Comparison of ENCODE assay signal across 7 cellular contexts in genomic region chr12:6943387-6943718, GRCh38. TPM values are rescaled to one million over a fixed set of nuclear protein-coding genes. Genes with fewer than 3 reads are reported as not detected.
DNase-seq lines count a peak whose midpoint lies in the region; ATAC-seq, FAIRE-seq and TF ChIP-seq lines count a peak whose summit lies in the region.

No MANE protein-coding gene starts in this region.

- DNase-seq in NCI-H2107 treated with DMSO at 0.1 percent for 48 hours (lab: John Stamatoyannopoulos, UW; ENCODE audit: unreplicated experiment) (peak; percentile 99), bronchial epithelial cell (ENCODE audit: low read depth) (peak; percentile 88), sigmoid colon (peak; percentile 96)

- ATAC-seq in GM18520 (IDR thresholded peaks at IDR 0.05; ENCODE audit: unreplicated experiment) (peak; percentile 2), HG03045 (IDR thresholded peaks at IDR 0.05; ENCODE audit: unreplicated experiment) (peak; percentile 22)

- H3K27me3 ChIP-seq in bronchial epithelial cell (ENCODE audit: control insufficient read depth, insufficient read depth, low read length): no peaks in the 10 kb centered on the region
- no peaks in the 10 kb centered on the region for H3K27me3 ChIP-seq in sigmoid colon

- FAIRE-seq in TTC549 (lab: Jason Lieb, UNC): peak; percentile 92
- FAIRE-seq in bronchial epithelial cell (lab: Jason Lieb, UNC): no peak

- TF ChIP-seq EP300 in sigmoid colon (IDR thresholded peaks at IDR 0.05): no peak

- no peaks in the 10 kb centered on the region for H3K9me3 ChIP-seq in iPS-18c (ENCODE audit: control insufficient read depth, insufficient read depth, low read length)
- H3K9me3 ChIP-seq in sigmoid colon: no peaks in the 10 kb centered on the region

- no peak for TF ChIP-seq POLR2A in sigmoid colon (IDR thresholded peaks at IDR 0.05)

- H3K36me3 ChIP-seq in bronchial epithelial cell (ENCODE audit: control insufficient read depth, insufficient read depth, low read length): peaks cover 11% of the 10 kb centered on the region
- H3K36me3 ChIP-seq in sigmoid colon: peaks cover 5 to 49% (median 12%) of the 10 kb centered on the region in 4 donors

- TF ChIP-seq CTCF in bronchial epithelial cell (IDR thresholded peaks at IDR 0.05; ENCODE audit: insufficient read depth, low read length, severe bottlenecking) (no peak), sigmoid colon (IDR thresholded peaks at IDR 0.05) (no peak)

- peak overlapping the region; percentile 92 to 99 (median 96) for H3K27ac ChIP-seq in sigmoid colon

- intact Hi-C loops in sigmoid colon (cut with DNase I): no loop called here

- H3K4me3 ChIP-seq in bronchial epithelial cell (ENCODE audit: low read depth, low read length) (peak overlapping the region; percentile 65), iPS-18c (ENCODE audit: insufficient read depth, low read depth, low read length) (peak overlapping the region; percentile 38; the same call in 1 of the 2 replicates), sigmoid colon (peak overlapping the region; percentile 52 to 76 (median 70))

- 0 to 1% methylated on average over 13 of the region's 13 CpGs for WGBS in sigmoid colon, 2 donors

- H3K4me1 ChIP-seq in sigmoid colon: peaks cover 0 to 65% (median 53%) of the 10 kb centered on the region in 4 donors

RNA-seq across cellular contexts. Expression of gene RNU7-1, which starts 0.3 kb away (rescaled TPM):
- total RNA-seq in bronchial epithelial cell (not detected in 2 replicates), sigmoid colon (not detected)
- not detected for polyA plus RNA-seq in sigmoid colon

RNA-seq across cellular contexts. Expression of gene C12orf57, which starts 0.5 kb away (rescaled TPM):
- total RNA-seq in bronchial epithelial cell (92.2 and 161 TPM in 2 replicates), sigmoid colon (100 to 1,000 TPM; 465 to 697 (median 652) TPM)
- polyA plus RNA-seq in sigmoid colon: 100 to 1,000 TPM; 305 to 810 (median 418) TPM

RNA-seq across cellular contexts. Expression of gene PTPN6, which starts 7.8 kb away (rescaled TPM):
- total RNA-seq in bronchial epithelial cell (10.9 and 12.4 TPM in 2 replicates), sigmoid colon (10 to 100 TPM in 3 of 4 donors, 1 to 10 TPM in 1; 5.3 to 13.6 (median 11.8) TPM)
- 10 to 100 TPM; 42.1 to 92.4 (median 67.3) TPM for polyA plus RNA-seq in sigmoid colon

RNA-seq across cellular contexts. Expression of gene ATN1, which starts 15.6 kb away (rescaled TPM):
- total RNA-seq in bronchial epithelial cell (4.9 and 7.1 TPM in 2 replicates), sigmoid colon (100 to 1,000 TPM in 1 of 4 donors, 10 to 100 TPM in 3; 46.4 to 138 (median 60.3) TPM)
- 10 to 100 TPM; 30.1 to 78.8 (median 33.0) TPM for polyA plus RNA-seq in sigmoid colon

RNA-seq across cellular contexts. Expression of gene PHB2, which starts 27.1 kb away (rescaled TPM):
- total RNA-seq in bronchial epithelial cell (83.7 and 189 TPM in 2 replicates), sigmoid colon (100 to 1,000 TPM; 211 to 327 (median 285) TPM)
- polyA plus RNA-seq in sigmoid colon: 100 to 1,000 TPM; 180 to 283 (median 184) TPM

Comparison
In these comparisons a context has a peak if more than half of its experiments do, and no peak if none do; other contexts are left out.
1. Peak in every context shown above with its lines: DNase-seq, ATAC-seq, H3K4me3 ChIP-seq and H3K27ac ChIP-seq.